ENCODE assay signal across 8 cellular contexts in the genomic region with DNA sequence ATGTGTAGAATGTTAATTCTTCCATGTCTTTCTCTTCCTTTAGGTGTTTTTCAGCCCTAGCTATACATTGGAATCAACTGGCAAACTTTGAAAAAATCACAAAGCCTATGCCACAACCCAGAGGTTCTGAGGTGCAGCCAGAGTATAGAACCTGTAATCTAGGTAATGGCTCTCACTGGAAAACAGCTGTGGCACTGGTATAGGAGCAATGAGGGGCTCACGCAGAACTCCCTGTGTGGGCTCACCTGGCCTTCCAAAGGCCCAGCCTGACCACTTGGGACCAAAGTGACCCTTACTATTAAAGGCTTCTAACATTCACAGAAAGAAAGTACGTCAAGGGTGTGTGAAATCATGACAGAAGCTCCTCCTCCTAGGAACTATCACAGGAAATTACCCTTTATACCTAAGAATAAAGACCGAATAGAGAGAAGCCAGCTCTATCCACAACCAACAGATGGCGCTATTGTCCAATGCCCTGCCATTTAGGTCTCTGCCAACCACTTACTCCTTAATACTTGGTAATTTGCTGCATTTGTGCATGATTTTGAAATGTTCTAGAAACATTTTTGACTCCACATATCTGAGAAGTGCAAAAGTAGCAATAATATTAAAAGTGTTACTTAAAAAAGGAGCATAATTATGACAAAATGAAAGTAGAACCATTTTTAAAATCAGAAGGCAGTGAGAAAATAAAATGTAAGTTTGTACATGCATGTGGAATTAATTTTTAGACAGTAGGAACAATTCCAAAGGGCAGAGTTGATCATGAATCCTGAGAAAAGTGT.
DNase-seq lines count a peak whose midpoint lies in the region; ATAC-seq, FAIRE-seq and TF ChIP-seq lines count a peak whose summit lies in the region.

No MANE protein-coding gene starts in this region.

- CTCF ChIA-PET in GM10248 (lab: Yijun Ruan, JAX) = interaction anchor here (0.7 to 4.5 kb wide), 44 partner anchors 8 to 1124 kb away, joined by 3 to 79 read pairs (median 4); a partner anchor contains a TSS

- peak; percentile 49 for DNase-seq in GM10248 (ENCODE audit: extremely low spot score)
- DNase-seq in NCI-H748 (lab: John Stamatoyannopoulos, UW; ENCODE audit: unreplicated experiment) = peak; percentile 61
- DNase-seq in activated CD8-positive, alpha-beta memory T cell treated with anti-CD3 and anti-CD28 coated beads, Interleukin-2, amount 50 U/mL, for 4 hours = peak; percentile 18
- DNase-seq in germinal center (ENCODE audit: low spot score) = peak; percentile 33
- no peak for DNase-seq in retinal pigment epithelial cell (ENCODE audit: low read depth)
- DNase-seq in GM19240 (ENCODE audit: insufficient read length, low spot score) = no peak

- ATAC-seq in HG03139 (IDR thresholded peaks at IDR 0.05; ENCODE audit: unreplicated experiment) = peak; percentile 61

- POLR2A ChIA-PET in GM10248 (lab: Yijun Ruan, JAX) = no interaction called here

- H3K4me3 ChIP-seq in retinal pigment epithelial cell (ENCODE audit: low read length) = no peak overlapping the region

- TF ChIP-seq CTCF in GM10248 (IDR thresholded peaks at IDR 0.05; ENCODE audit: control extremely low read depth, extremely low read depth, low read depth, missing control alignments) (peak; percentile 72), retinal pigment epithelial cell (conservative IDR thresholded peaks at IDR 0.05; ENCODE audit: low read depth, low read length) (peak; percentile 97)

- peak; percentile 62 for FAIRE-seq in A204.1 (lab: Jason Lieb, UNC)

Comparison
In these comparisons a context has a peak if more than half of its experiments do, and no peak if none do; other contexts are left out.
1. DNase-seq: peak in GM10248 (single experiment), NCI-H748 (single experiment), activated CD8-positive, alpha-beta memory T cell treated with anti-CD3 and anti-CD28 coated beads, Interleukin-2, amount 50 U/mL, for 4 hours (single experiment) and germinal center (single experiment); none in retinal pigment epithelial cell (single experiment) and GM19240 (single experiment).